9 cellular contexts compared by ENCODE assay signal in genomic region chr1:36160949-36161485, GRCh38. TPM values are rescaled to one million over a fixed set of nuclear protein-coding genes. Genes with fewer than 3 reads are reported as not detected.
A peak's percentile ranks its signal among the peaks of the same experiment; 100 is the strongest.
DNase-seq lines count a peak whose midpoint lies in the region; ATAC-seq and TF ChIP-seq lines count a peak whose summit lies in the region.
"Had no signal": no experiment of that assay in that cellular context is flagged by ENCODE, and none has a peak within 500 bp of the region (broad histone marks: within the 10 kb centered on the region; RNA-seq: fewer than 3 reads in every experiment).

No MANE protein-coding gene starts in this region.

- H3K4me2 ChIP-seq in SU-DHL-6 (ENCODE audit: low read depth, low read length, poor library complexity, severe bottlenecking), result peak overlapping the region; percentile 5

- peaks cover 79% of the 10 kb centered on the region for H3K4me1 ChIP-seq in CD4-positive, CD25-positive, alpha-beta regulatory T cell (ENCODE audit: control insufficient read depth, insufficient read depth, low read length, poor library complexity, severe bottlenecking)
- H3K4me1 ChIP-seq in HEK293 (ENCODE audit: control insufficient read depth, insufficient read depth, low read length), result peaks cover 5% of the 10 kb centered on the region
- peaks cover 29% of the 10 kb centered on the region for H3K4me1 ChIP-seq in right cardiac atrium (ENCODE audit: control insufficient read depth, insufficient read depth, low read length)

- H3K27me3 Mint-ChIP-seq in CD4-positive, CD25-positive, alpha-beta regulatory T cell, result no peaks in the 10 kb centered on the region

- H3K9me2 ChIP-seq in SU-DHL-6 (replicated peaks; ENCODE audit: insufficient read depth, low read length), result no peaks in the 10 kb centered on the region

- no peaks in the 10 kb centered on the region for H3K27me3 ChIP-seq in CD4-positive, CD25-positive, alpha-beta regulatory T cell (ENCODE audit: control insufficient read depth, insufficient read depth, low read length)
- H3K27me3 ChIP-seq in SU-DHL-6 (ENCODE audit: low read length) (no peaks in the 10 kb centered on the region), right cardiac atrium (ENCODE audit: control insufficient read depth, insufficient read depth) (no peaks in the 10 kb centered on the region)

- no peaks in the 10 kb centered on the region for H3K9me3 Mint-ChIP-seq in CD4-positive, CD25-positive, alpha-beta regulatory T cell

- H3K36me3 ChIP-seq in CD4-positive, CD25-positive, alpha-beta regulatory T cell (ENCODE audit: control insufficient read depth, insufficient read depth, low read length), result no peaks in the 10 kb centered on the region
- H3K36me3 ChIP-seq in HEK293 (ENCODE audit: control insufficient read depth in 2 of 2, insufficient read depth in 1 of 2, low read length in 2 of 2) (peaks cover 0 to 60% of the 10 kb centered on the region in 2 experiments; a peak in 2 of 3 replicates), SU-DHL-6 (ENCODE audit: low read length) (no peaks in the 10 kb centered on the region)

- no peaks in the 10 kb centered on the region for H4K20me1 ChIP-seq in SU-DHL-6 (ENCODE audit: low read depth, low read length)

- peak overlapping the region; percentile 92 to 100 (median 98) for H3K27ac Mint-ChIP-seq in CD4-positive, CD25-positive, alpha-beta regulatory T cell

- POLR2A ChIA-PET in HEK293 (lab: Yijun Ruan, JAX), result interaction anchor here (0.8 to 2.3 kb wide), 7 partner anchors 9 to 63 kb away, joined by 3 to 28 read pairs (median 4); partner anchors contain the start of genes THRAP3 and TRAPPC3

- H3K27ac ChIP-seq in CD4-positive, CD25-positive, alpha-beta regulatory T cell (ENCODE audit: insufficient read depth, low read length, poor library complexity, severe bottlenecking), result peak overlapping the region; percentile 88
- H3K27ac ChIP-seq in HEK293 (ENCODE audit: extremely low read depth, low read depth, low read length) (peak overlapping the region; percentile 78), SU-DHL-6 (ENCODE audit: low read depth, low read length) (peak overlapping the region; percentile 16; the same call in 1 of the 2 replicates), right cardiac atrium (ENCODE audit: low read length) (peak overlapping the region; percentile 94)

- no peaks in the 10 kb centered on the region for H3K9me3 ChIP-seq in CD4-positive, CD25-positive, alpha-beta regulatory T cell (ENCODE audit: control insufficient read depth in 2 of 2, low read length in 2 of 2)
- H3K9me3 ChIP-seq in HEK293 (ENCODE audit: control insufficient read depth, insufficient read depth, low read depth, low read length) (no peaks in the 10 kb centered on the region), SU-DHL-6 (ENCODE audit: insufficient read depth, low read length) (no peaks in the 10 kb centered on the region), right cardiac atrium (ENCODE audit: control insufficient read depth, low read length) (no peaks in the 10 kb centered on the region)

- peaks cover 23 to 84% (median 65%) of the 10 kb centered on the region in 4 donors for H3K4me1 Mint-ChIP-seq in CD4-positive, CD25-positive, alpha-beta regulatory T cell

- ATAC-seq in CD4-positive, CD25-positive, alpha-beta regulatory T cell (ENCODE audit: low read depth in 2 of 2), result peak; percentile 38 to 52
- ATAC-seq in right cardiac atrium, result peak; percentile 54 to 75
- ATAC-seq in HG02870 (IDR thresholded peaks at IDR 0.05; ENCODE audit: unreplicated experiment), result no peak
- ATAC-seq in HG03442 (IDR thresholded peaks at IDR 0.05; ENCODE audit: unreplicated experiment), result no peak

- peak overlapping the region; percentile 16; the same call in 1 of the 2 replicates for H3K9ac ChIP-seq in SU-DHL-6 (ENCODE audit: low read length)

- CTCF ChIA-PET in HEK293 (lab: Yijun Ruan, JAX), result interaction anchor here (0.6 to 3.4 kb wide), 12 partner anchors 10 to 126 kb away, joined by 3 to 28 read pairs (median 4); partner anchors contain the start of gene TRAPPC3

- under 1% methylated on average over 12 of the region's 12 CpGs for WGBS in right cardiac atrium

- peaks cover 4% of the 10 kb centered on the region; the same call in 1 of the 2 replicates for H3F3A ChIP-seq in SU-DHL-6 (ENCODE audit: insufficient read depth)

- intact Hi-C loops in right cardiac atrium (cut with DNase I), result loop anchor here in 1 of 4 donors (2.0 kb wide), 1 partner anchor 62 kb away; no protein-coding TSS in a partner anchor

- TF ChIP-seq CTCF in HEK293 (tag by site-specific recombination; IDR thresholded peaks at IDR 0.05) (peak; percentile 95), SU-DHL-6 (IDR thresholded peaks at IDR 0.05; ENCODE audit: insufficient read depth, low read length, poor library complexity, severe bottlenecking) (no peak)

- DNase-seq in CD4-positive, CD25-positive, alpha-beta regulatory T cell, result peak; percentile 46 to 87 (median 53)
- DNase-seq in amniotic stem cell (lab: John Stamatoyannopoulos, UW) (peak; percentile 39), right cardiac atrium (peak; percentile 77 to 90 (median 86)), putamen (ENCODE audit: low spot score) (peak; percentile 60)

- peak overlapping the region; percentile 82 for H3K4me3 ChIP-seq in CD4-positive, CD25-positive, alpha-beta regulatory T cell (ENCODE audit: low read depth, low read length)
- peak overlapping the region; percentile 54 for H3K4me3 ChIP-seq in HEK293 (ENCODE audit: low read depth, low read length)
- no peak overlapping the region for H3K4me3 ChIP-seq in SU-DHL-6 (ENCODE audit: insufficient read depth, low read length, poor library complexity, severe bottlenecking)
- H3K4me3 ChIP-seq in right cardiac atrium (ENCODE audit: low read length), result peak overlapping the region; percentile 55

- H3K36me3 Mint-ChIP-seq in CD4-positive, CD25-positive, alpha-beta regulatory T cell, result peaks cover 9% of the 10 kb centered on the region

- no peak overlapping the region for H2AFZ ChIP-seq in SU-DHL-6 (ENCODE audit: low read depth, low read length, severe bottlenecking)

- H3K4me3 Mint-ChIP-seq in CD4-positive, CD25-positive, alpha-beta regulatory T cell, result peak overlapping the region; percentile 78 to 94 (median 90)

- H3K79me2 ChIP-seq in SU-DHL-6 (ENCODE audit: insufficient read depth, low read length), result peaks cover 72% of the 10 kb centered on the region

TF ChIP-seq in HEK293, 187 proteins besides CTCF, POLR2A, EP300 and RAD21 (continues in another document):
- TF ChIP-seq TRIM28 (IDR thresholded peaks at IDR 0.05; ENCODE audit: borderline replicate concordance, low read length) (0 out of 2 replicates have a peak, but pooled peaks have one; percentile 65), INSM2 (tag by site-specific recombination; IDR thresholded peaks at IDR 0.05) (no peak), ZNF324 (tag by site-specific recombination; IDR thresholded peaks at IDR 0.05) (peak; percentile 61; the same call in 1 of the 2 replicates), ZSCAN30 (tag by site-specific recombination; IDR thresholded peaks at IDR 0.05) (peak; percentile 88; the same call in 1 of the 2 replicates), ZNF555 (tag by site-specific recombination; conservative IDR thresholded peaks at IDR 0.05) (no peak), ZNF341 (tag by site-specific recombination; IDR thresholded peaks at IDR 0.05; ENCODE audit: low read depth) (0 out of 2 replicates have a peak, but pooled peaks have one; percentile 1), ZFP69B (tag by site-specific recombination; IDR thresholded peaks at IDR 0.05) (peak; percentile 100), ZNF37A (tag by site-specific recombination; IDR thresholded peaks at IDR 0.05) (no peak), ZNF658 (tag by site-specific recombination; IDR thresholded peaks at IDR 0.05) (no peak), ZNF18 (tag by site-specific recombination; IDR thresholded peaks at IDR 0.05) (no peak), YY2 (tag by site-specific recombination; IDR thresholded peaks at IDR 0.05) (peak; percentile 60), HOXD13 (CRISPR knock-in tag; IDR thresholded peaks at IDR 0.05; ENCODE audit: borderline replicate concordance) (no peak), SETDB1 (IDR thresholded peaks at IDR 0.05; ENCODE audit: insufficient read length, low read length) (no peak), ZBTB20 (tag by site-specific recombination; IDR thresholded peaks at IDR 0.05) (peak; percentile 49), ZNF560 (tag by site-specific recombination; IDR thresholded peaks at IDR 0.05; ENCODE audit: borderline replicate concordance) (no peak)

RNA-seq across cellular contexts. Expression of gene MAP7D1, which starts 5.1 kb away (rescaled TPM):
- total RNA-seq in CD4-positive, CD25-positive, alpha-beta regulatory T cell, result 178 TPM
- polyA plus RNA-seq in CD4-positive, CD25-positive, alpha-beta regulatory T cell, result 10 to 100 TPM; 10.1 to 16.3 (median 13.1) TPM
- 100 to 1,000 TPM; 285 to 403 (median 374) TPM for total RNA-seq in right cardiac atrium
- polyA plus RNA-seq in right cardiac atrium, result 330 TPM

RNA-seq across cellular contexts. Expression of gene TRAPPC3, which starts 11.7 kb away (rescaled TPM):
- 45.6 TPM for total RNA-seq in CD4-positive, CD25-positive, alpha-beta regulatory T cell
- 100 to 1,000 TPM; 112 to 137 (median 126) TPM for polyA plus RNA-seq in CD4-positive, CD25-positive, alpha-beta regulatory T cell
- total RNA-seq in right cardiac atrium, result 10 to 100 TPM; 58.5 to 67.2 (median 64.0) TPM
- 73.6 TPM for polyA plus RNA-seq in right cardiac atrium

RNA-seq across cellular contexts. Expression of gene COL8A2, which starts 36.0 kb away (rescaled TPM):
- not detected for total RNA-seq in CD4-positive, CD25-positive, alpha-beta regulatory T cell
- polyA plus RNA-seq in CD4-positive, CD25-positive, alpha-beta regulatory T cell, result under 1 TPM in 1 of 4 donors, not detected in 3; 0.03 TPM
- total RNA-seq in right cardiac atrium, result 1 to 10 TPM; 2.7 to 4.1 (median 3.3) TPM
- polyA plus RNA-seq in right cardiac atrium, result 2.4 TPM
- total RNA-seq: T-helper 1 cell treated with Interleukin-12 subunit alpha and Interleukin-12 subunit beta and Interleukin-4 antibody, amounts not matched to agents 30 ng/mL and 1 ng/mL, for 36 hours had no signal

Comparison
In these comparisons a context has a peak if more than half of its experiments do, and no peak if none do; other contexts are left out.
1. ATAC-seq: peak in CD4-positive, CD25-positive, alpha-beta regulatory T cell (2 of 2) and right cardiac atrium (2 of 2); none in HG02870 (single experiment) and HG03442 (single experiment).
2. H3K27ac ChIP-seq: peak in every context shown above with its lines; median percentile 94 in right cardiac atrium; 88 in CD4-positive, CD25-positive, alpha-beta regulatory T cell; 78 in HEK293; 16 in SU-DHL-6.
3. Peak in every context shown above with its lines, with median percentiles within 50 percentile points of each other: DNase-seq.